Comparison of ENCODE assay signal across 8 cellular contexts in the genomic region with DNA sequence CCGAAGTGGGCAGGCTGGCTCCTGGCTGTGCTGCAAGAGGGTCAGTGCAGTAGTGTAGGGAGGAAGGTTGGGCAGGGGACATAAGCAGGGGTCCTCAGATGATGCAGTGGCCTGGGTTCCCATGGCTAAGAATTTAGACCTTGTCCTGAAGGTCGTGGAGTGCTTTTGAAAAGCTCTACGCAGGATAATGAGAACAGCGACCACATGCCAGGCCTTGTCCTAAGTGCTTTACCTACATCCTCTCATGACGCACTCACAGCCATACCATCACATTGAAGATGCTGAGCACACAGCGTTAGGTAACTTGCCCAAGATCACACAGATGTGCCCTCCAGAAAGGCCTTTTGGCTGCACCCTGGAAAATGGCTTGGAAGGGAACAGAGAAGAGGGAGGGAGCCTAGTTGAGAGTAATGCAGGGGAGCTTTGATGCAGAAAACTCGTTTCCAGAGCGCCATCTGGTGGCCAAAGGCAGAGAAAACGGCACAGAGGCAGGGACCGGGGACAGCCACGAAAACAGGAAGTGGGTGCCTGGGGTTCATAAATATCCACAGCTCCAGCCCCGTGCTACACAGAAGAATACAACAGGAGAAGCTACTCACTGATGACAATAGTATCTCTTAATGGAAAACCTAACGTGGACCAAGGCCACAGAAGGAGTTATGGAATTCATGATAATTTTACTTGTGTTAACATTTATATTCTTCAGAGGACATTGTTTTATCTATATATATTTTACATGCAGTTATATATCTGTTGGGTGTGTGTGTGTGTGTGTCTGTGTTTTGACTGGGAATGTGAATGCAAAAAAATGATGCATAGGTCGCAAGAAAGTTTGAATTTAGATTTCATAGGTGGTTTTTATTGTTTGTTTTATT. TPM values are rescaled to one million over a fixed set of nuclear protein-coding genes. Genes with fewer than 3 reads are reported as not detected.
A peak's percentile ranks its signal among the peaks of the same experiment; 100 is the strongest.
DNase-seq lines count a peak whose midpoint lies in the region; ATAC-seq and TF ChIP-seq lines count a peak whose summit lies in the region.

No MANE protein-coding gene starts in this region.

- TF ChIP-seq CTCF in LNCAP (IDR thresholded peaks at IDR 0.05) (peak; percentile 79), foreskin fibroblast (IDR thresholded peaks at IDR 0.05; ENCODE audit: low read depth, low read length) (peak; percentile 81), ovary (IDR thresholded peaks at IDR 0.05) (peak; percentile 67 to 79 (median 69)), tibial artery (IDR thresholded peaks at IDR 0.05) (peak; percentile 79 to 90)

- no peaks in the 10 kb centered on the region for H3K9me3 Mint-ChIP-seq in activated T-helper 17 cell treated with anti-CD3 and anti-CD28 coated beads, Interleukin-2, amount 50 U/mL, for 72 hours

- H3K4me1 ChIP-seq in ovary (ENCODE audit: insufficient read depth) (no peaks in the 10 kb centered on the region), tibial artery (no peaks in the 10 kb centered on the region)

- peak; percentile 92 for DNase-seq in GM03348 (ENCODE audit: low spot score)
- DNase-seq in H7, result peak; percentile 90
- DNase-seq in foreskin fibroblast, result peak; percentile 70 to 91
- DNase-seq in ovary, result peak; percentile 83 to 90 (median 88)
- peak; percentile 85 to 92 for DNase-seq in tibial artery

- H3K36me3 Mint-ChIP-seq in activated T-helper 17 cell treated with anti-CD3 and anti-CD28 coated beads, Interleukin-2, amount 50 U/mL, for 72 hours (ENCODE audit: low read depth), result no peaks in the 10 kb centered on the region

- 27 to 29% (median 28%) methylated on average over 14 of the region's 14 CpGs for WGBS in ovary, 3 donors

- intact Hi-C loops in ovary (cut with DNase I) (no loop called here), tibial artery (cut with DNase I; ENCODE audit: low total_unique reads) (loop anchor here (2.0 kb wide), 1 partner anchor 268 kb away; no protein-coding TSS in a partner anchor)

- peaks cover 30% of the 10 kb centered on the region for H3K4me1 Mint-ChIP-seq in activated T-helper 17 cell treated with anti-CD3 and anti-CD28 coated beads, Interleukin-2, amount 50 U/mL, for 72 hours

- H3K27ac ChIP-seq in ovary (no peak overlapping the region), tibial artery (no peak overlapping the region)

- H3K27me3 ChIP-seq in H7 (ENCODE audit: control insufficient read depth, insufficient read depth, low read length) (no peaks in the 10 kb centered on the region), ovary (no peaks in the 10 kb centered on the region), tibial artery (no peaks in the 10 kb centered on the region)

- H3K4me3 Mint-ChIP-seq in activated T-helper 17 cell treated with anti-CD3 and anti-CD28 coated beads, Interleukin-2, amount 50 U/mL, for 72 hours, result peak overlapping the region; percentile 87

- peak; percentile 84 for ATAC-seq in activated T-helper 17 cell treated with anti-CD3 and anti-CD28 coated beads, Interleukin-2, amount 50 U/mL, for 72 hours (replicated peaks)

- H3K9me3 ChIP-seq in ovary, result no peaks in the 10 kb centered on the region
- H3K9me3 ChIP-seq in tibial artery, result no peaks in the 10 kb centered on the region

- TF ChIP-seq POLR2A in Raji (IDR thresholded peaks at IDR 0.05; ENCODE audit: insufficient read depth, low read depth, low read length) (0 out of 2 replicates have a peak, but pooled peaks have one; percentile 30), ovary (IDR thresholded peaks at IDR 0.05) (no peak)

- H3K27me3 Mint-ChIP-seq in activated T-helper 17 cell treated with anti-CD3 and anti-CD28 coated beads, Interleukin-2, amount 50 U/mL, for 72 hours, result no peaks in the 10 kb centered on the region

- peak overlapping the region; percentile 96 for H3K27ac Mint-ChIP-seq in activated T-helper 17 cell treated with anti-CD3 and anti-CD28 coated beads, Interleukin-2, amount 50 U/mL, for 72 hours

- H3K4me3 ChIP-seq in H7 (ENCODE audit: insufficient read depth, low read depth, low read length) (no peak overlapping the region), foreskin fibroblast (ENCODE audit: low read depth in 1 of 2, low read length in 2 of 2) (no peak overlapping the region), ovary (no peak overlapping the region), tibial artery (no peak overlapping the region)

- no peaks in the 10 kb centered on the region for H3K36me3 ChIP-seq in H7 (replicated peaks; ENCODE audit: control insufficient read depth, insufficient read depth, low read length)
- no peaks in the 10 kb centered on the region for H3K36me3 ChIP-seq in ovary
- H3K36me3 ChIP-seq in tibial artery, result peaks cover 0 to 5% (median 0%) of the 10 kb centered on the region in 3 donors

- no peak for TF ChIP-seq EP300 in ovary (IDR thresholded peaks at IDR 0.05)

RNA-seq across cellular contexts. Expression of a gene that starts 2.7 kb away (rescaled TPM):
- total RNA-seq in H7 (2014; rRNA removed; shearing (Covaris generic)), result 0.10 TPM in 1 of 2 replicates, not detected in the other
- 1 to 10 TPM in 1 of 2 donors, under 1 TPM in 1; 0.54 to 4.3 TPM for total RNA-seq in activated T-helper 17 cell treated with anti-CD3 and anti-CD28 coated beads, Interleukin-2, amount 50 U/mL, for 72 hours
- 1 to 10 TPM in 5 of 7 donors, under 1 TPM in 2; 0.61 to 3.6 (median 2.1) TPM for total RNA-seq in ovary
- polyA plus RNA-seq in ovary, result 10 to 100 TPM in 1 of 2 donors, 1 to 10 TPM in 1; 1.6 to 11.1 TPM

RNA-seq across cellular contexts. Expression of a gene that starts 8.2 kb away (rescaled TPM):
- total RNA-seq in H7 (2014; rRNA removed; shearing (Covaris generic)), result 52.3 and 55.3 TPM in 2 replicates
- total RNA-seq in activated T-helper 17 cell treated with anti-CD3 and anti-CD28 coated beads, Interleukin-2, amount 50 U/mL, for 72 hours, result 10 to 100 TPM; 28.4 to 30.8 TPM
- 10 to 100 TPM; 26.0 to 55.4 (median 42.6) TPM for total RNA-seq in ovary
- 10 to 100 TPM; 28.7 to 74.9 TPM for polyA plus RNA-seq in ovary

RNA-seq across cellular contexts. Expression of a gene that starts 37.0 kb away (rescaled TPM):
- 61.7 and 83.1 TPM in 2 replicates for total RNA-seq in H7 (2014; rRNA removed; shearing (Covaris generic))
- total RNA-seq in activated T-helper 17 cell treated with anti-CD3 and anti-CD28 coated beads, Interleukin-2, amount 50 U/mL, for 72 hours, result 10 to 100 TPM; 80.4 to 82.8 TPM
- total RNA-seq in ovary, result 10 to 100 TPM; 42.1 to 69.8 (median 52.9) TPM
- polyA plus RNA-seq in ovary, result 10 to 100 TPM; 39.0 to 43.4 TPM

RNA-seq across cellular contexts. Expression of a gene that starts 52.1 kb away (rescaled TPM):
- 72.2 and 87.0 TPM in 2 replicates for total RNA-seq in H7 (2014; rRNA removed; shearing (Covaris generic))
- total RNA-seq in activated T-helper 17 cell treated with anti-CD3 and anti-CD28 coated beads, Interleukin-2, amount 50 U/mL, for 72 hours, result 10 to 100 TPM; 35.8 to 51.1 TPM
- total RNA-seq in ovary, result 10 to 100 TPM; 20.3 to 40.9 (median 35.1) TPM
- 100 to 1,000 TPM in 1 of 2 donors, 10 to 100 TPM in 1; 23.2 to 108 TPM for polyA plus RNA-seq in ovary
